In the genomic region with DNA sequence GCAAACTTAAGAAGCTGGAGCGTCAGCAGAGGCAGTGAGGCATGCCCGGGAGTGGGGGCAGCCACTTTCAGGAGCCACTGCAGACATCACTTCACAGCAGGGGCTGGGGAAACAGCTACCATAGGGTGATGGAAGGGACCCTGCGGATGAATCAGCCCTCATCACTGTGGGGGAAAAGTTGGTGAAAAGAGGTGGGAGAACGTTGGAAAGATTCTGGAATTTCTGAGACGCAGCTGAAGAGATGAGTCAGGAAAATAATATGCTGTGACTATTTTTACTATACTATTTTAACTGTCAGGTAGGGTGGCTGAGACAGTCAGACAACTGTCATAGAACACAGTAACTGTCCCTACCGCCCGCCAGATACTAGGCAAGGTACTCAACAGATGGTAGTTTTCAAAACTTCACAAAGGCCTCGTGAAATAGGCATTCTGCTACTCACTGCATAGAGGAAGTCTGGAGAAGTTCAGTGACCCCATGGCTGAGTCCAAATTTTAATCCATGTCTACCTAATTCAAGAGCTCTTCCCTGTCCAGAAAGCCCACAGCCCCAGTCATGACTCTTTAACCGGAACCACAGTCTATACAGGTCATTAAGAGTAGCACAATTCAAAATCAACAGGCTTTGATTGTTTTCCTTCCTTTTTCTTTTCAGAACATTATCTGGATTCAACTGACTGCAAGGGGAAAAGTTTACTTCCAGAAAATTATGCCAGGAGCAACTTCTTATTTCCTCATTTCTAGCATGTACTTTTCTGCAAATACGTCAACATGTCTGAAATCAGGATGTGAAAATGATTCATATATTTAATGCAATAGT, we compare ENCODE assay signal across 10 cellular contexts. TPM values are rescaled to one million over a fixed set of nuclear protein-coding genes. Genes with fewer than 3 reads are reported as not detected.
A peak's percentile ranks its signal among the peaks of the same experiment; 100 is the strongest.
DNase-seq lines count a peak whose midpoint lies in the region; ATAC-seq and TF ChIP-seq lines count a peak whose summit lies in the region.
"Had no signal": no experiment of that assay in that cellular context is flagged by ENCODE, and none has a peak within 500 bp of the region (broad histone marks: within the 10 kb centered on the region; RNA-seq: fewer than 3 reads in every experiment).

No MANE protein-coding gene starts in this region.

- intact Hi-C loops in Right ventricle myocardium superior (cut with DNase I) (no loop called here), esophagus muscularis mucosa (cut with DNase I) (no loop called here), mucosa of descending colon (cut with DNase I, micrococcal nuclease) (no loop called here)

- 48% methylated on average over 10 of the region's 10 CpGs for WGBS in esophagus muscularis mucosa

- no peaks in the 10 kb centered on the region for H3K36me3 Mint-ChIP-seq in activated T-cell treated with anti-CD3 and anti-CD28 coated beads, Interleukin-2, amount 50 U/mL, for 24 hours (ENCODE audit: low read depth)
- H3K36me3 Mint-ChIP-seq: T-cell had no signal

- no peak for DNase-seq in Right ventricle myocardium superior
- no peak for DNase-seq in right atrium auricular region (ENCODE audit: low spot score)
- no peak for DNase-seq in esophagus muscularis mucosa (ENCODE audit: extremely low spot score)
- DNase-seq in mucosa of descending colon = peak in 1 of 3 donors; percentile 3
- DNase-seq in DMS53 treated with DMSO at 0.1 percent for 48 hours (lab: John Stamatoyannopoulos, UW; ENCODE audit: unreplicated experiment) = no peak
- DNase-seq in NCI-H446 treated with DMSO at 0.1 percent for 48 hours (lab: John Stamatoyannopoulos, UW) = no peak
- DNase-seq in activated T-cell treated with anti-CD3 and anti-CD28 coated beads, Interleukin-2, amount 50 U/mL, for 24 hours = no peak
- DNase-seq: uterus had no signal

- H3K27ac ChIP-seq in right atrium auricular region = peak overlapping the region in 1 of 2 donors; percentile 35
- H3K27ac ChIP-seq in esophagus muscularis mucosa (replicated peaks in 1 of 4) = peak overlapping the region in 3 of 4 donors; percentile 24 to 40 (median 31)

- H3K4me3 ChIP-seq in right atrium auricular region = no peak overlapping the region
- no peak overlapping the region for H3K4me3 ChIP-seq in esophagus muscularis mucosa
- no peak overlapping the region for H3K4me3 ChIP-seq in mucosa of descending colon
- H3K4me3 ChIP-seq: uterus had no signal

- H3K4me1 Mint-ChIP-seq in activated T-cell treated with anti-CD3 and anti-CD28 coated beads, Interleukin-2, amount 50 U/mL, for 24 hours (ENCODE audit: low read depth) = no peaks in the 10 kb centered on the region
- H3K4me1 Mint-ChIP-seq: T-cell had no signal

- H3K27me3 ChIP-seq in right atrium auricular region (no peaks in the 10 kb centered on the region), esophagus muscularis mucosa (no peaks in the 10 kb centered on the region)
- H3K27me3 ChIP-seq: uterus had no signal

- peaks cover 7% of the 10 kb centered on the region for H3K27me3 Mint-ChIP-seq in activated T-cell treated with anti-CD3 and anti-CD28 coated beads, Interleukin-2, amount 50 U/mL, for 24 hours

- no peak overlapping the region for H3K4me3 Mint-ChIP-seq in activated T-cell treated with anti-CD3 and anti-CD28 coated beads, Interleukin-2, amount 50 U/mL, for 24 hours
- H3K4me3 Mint-ChIP-seq: T-cell had no signal

- no peaks in the 10 kb centered on the region for H3K9me3 ChIP-seq in right atrium auricular region
- no peaks in the 10 kb centered on the region for H3K9me3 ChIP-seq in esophagus muscularis mucosa
- no peaks in the 10 kb centered on the region for H3K9me3 ChIP-seq in mucosa of descending colon
- H3K9me3 ChIP-seq: uterus had no signal

- H3K27ac Mint-ChIP-seq in activated T-cell treated with anti-CD3 and anti-CD28 coated beads, Interleukin-2, amount 50 U/mL, for 24 hours = no peak overlapping the region
- H3K27ac Mint-ChIP-seq: T-cell had no signal

- H3K4me1 ChIP-seq in right atrium auricular region (peaks cover 0 to 5% of the 10 kb centered on the region in 2 donors), esophagus muscularis mucosa (peaks cover 0 to 8% (median 2%) of the 10 kb centered on the region in 4 donors), mucosa of descending colon (ENCODE audit: low read depth) (no peaks in the 10 kb centered on the region)
- H3K4me1 ChIP-seq: uterus had no signal

- no peak for TF ChIP-seq POLR2A in esophagus muscularis mucosa (IDR thresholded peaks at IDR 0.05; ENCODE audit: low read depth)

- H3K36me3 ChIP-seq in right atrium auricular region (no peaks in the 10 kb centered on the region), esophagus muscularis mucosa (no peaks in the 10 kb centered on the region), mucosa of descending colon (ENCODE audit: low read depth) (no peaks in the 10 kb centered on the region)
- H3K36me3 ChIP-seq: uterus had no signal

- ATAC-seq in Right ventricle myocardium superior (ENCODE audit: poor library complexity) (peak; percentile 43), mucosa of descending colon (peak; percentile 39), GM18861 (IDR thresholded peaks at IDR 0.05; ENCODE audit: unreplicated experiment) (no peak)
- ATAC-seq: T-cell had no signal

- no peak for TF ChIP-seq EP300 in esophagus muscularis mucosa (IDR thresholded peaks at IDR 0.05)

- H3K9me3 Mint-ChIP-seq in activated T-cell treated with anti-CD3 and anti-CD28 coated beads, Interleukin-2, amount 50 U/mL, for 24 hours = no peaks in the 10 kb centered on the region
- H3K9me3 Mint-ChIP-seq: T-cell had no signal

- TF ChIP-seq CTCF in right atrium auricular region (IDR thresholded peaks at IDR 0.05) (no peak), esophagus muscularis mucosa (IDR thresholded peaks at IDR 0.05) (no peak), mucosa of descending colon (IDR thresholded peaks at IDR 0.05) (no peak)

RNA-seq across cellular contexts. Expression of a gene that starts 39.3 kb away (rescaled TPM):
- total RNA-seq in Right ventricle myocardium superior (6.8 TPM), right atrium auricular region (10 to 100 TPM; 12.6 to 22.5 TPM), esophagus muscularis mucosa (10 to 100 TPM; 32.0 to 60.6 (median 41.8) TPM), mucosa of descending colon (10 to 100 TPM; 83.3 to 98.9 (median 97.3) TPM)
